6 cellular contexts compared by ENCODE assay signal in the genomic region with DNA sequence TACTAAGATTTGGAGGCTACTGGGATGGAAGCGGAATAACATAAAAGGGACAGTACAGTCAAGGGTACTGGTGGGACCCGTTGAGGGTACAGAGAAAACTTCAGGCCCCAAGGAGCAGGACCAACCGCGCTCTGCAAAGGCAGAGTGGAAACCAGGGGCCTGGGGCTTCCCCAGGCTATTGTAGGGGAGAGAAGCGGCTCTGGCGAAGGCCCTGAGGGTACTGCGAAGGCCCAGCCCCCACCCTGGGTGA. TPM values are rescaled to one million over a fixed set of nuclear protein-coding genes. Genes with fewer than 3 reads are reported as not detected.
DNase-seq lines count a peak whose midpoint lies in the region; ATAC-seq and TF ChIP-seq lines count a peak whose summit lies in the region.

No MANE protein-coding gene starts in this region.

- no peaks in the 10 kb centered on the region for H3K27me3 ChIP-seq in foreskin keratinocyte
- H3K27me3 ChIP-seq in subcutaneous abdominal adipose tissue (ENCODE audit: control insufficient read depth in 5 of 5, insufficient read depth in 4 of 5, low read length in 5 of 5) = no peaks in the 10 kb centered on the region

- no peak for TF ChIP-seq CTCF in foreskin keratinocyte (conservative IDR thresholded peaks at IDR 0.05)

- no peaks in the 10 kb centered on the region for H3K9me3 Mint-ChIP-seq in T-helper 1 cell treated with Interleukin-12 subunit alpha and Interleukin-12 subunit beta and Interleukin-4 antibody, amounts not matched to agents 30 μg/mL and 1 μg/mL, for 36 hours

- H3K36me3 ChIP-seq in subcutaneous abdominal adipose tissue (ENCODE audit: control insufficient read depth in 5 of 5, insufficient read depth in 5 of 5, low read length in 5 of 5) = peaks cover 0 to 18% (median 10%) of the 10 kb centered on the region in 5 donors

- H3K9me3 ChIP-seq in subcutaneous abdominal adipose tissue (ENCODE audit: control insufficient read depth in 5 of 5, low read length in 5 of 5) = no peaks in the 10 kb centered on the region

- peak overlapping the region; percentile 35 for H3K27ac ChIP-seq in foreskin keratinocyte
- peak overlapping the region; percentile 48 for H3K27ac ChIP-seq in subcutaneous abdominal adipose tissue (ENCODE audit: low read depth, low read length)

- H3K9ac ChIP-seq in subcutaneous abdominal adipose tissue (ENCODE audit: low read length in 5 of 5) = peak overlapping the region in 3 of 5 donors; percentile 31 to 43 (median 37)

- no peaks in the 10 kb centered on the region for H3K36me3 Mint-ChIP-seq in T-helper 1 cell treated with Interleukin-12 subunit alpha and Interleukin-12 subunit beta and Interleukin-4 antibody, amounts not matched to agents 30 μg/mL and 1 μg/mL, for 36 hours (ENCODE audit: low read depth)

- peak overlapping the region; percentile 81 for H3K4me3 Mint-ChIP-seq in T-helper 1 cell treated with Interleukin-12 subunit alpha and Interleukin-12 subunit beta and Interleukin-4 antibody, amounts not matched to agents 30 μg/mL and 1 μg/mL, for 36 hours

- H3K4me1 ChIP-seq in foreskin keratinocyte (peaks cover 11% of the 10 kb centered on the region), subcutaneous abdominal adipose tissue (ENCODE audit: control insufficient read depth in 5 of 5, insufficient read depth in 5 of 5, low read length in 5 of 5) (peaks cover 5 to 35% (median 30%) of the 10 kb centered on the region in 5 donors)

- peak overlapping the region; percentile 55 for H3K27ac Mint-ChIP-seq in T-helper 1 cell treated with Interleukin-12 subunit alpha and Interleukin-12 subunit beta and Interleukin-4 antibody, amounts not matched to agents 30 μg/mL and 1 μg/mL, for 36 hours

- H3K4me1 Mint-ChIP-seq in T-helper 1 cell treated with Interleukin-12 subunit alpha and Interleukin-12 subunit beta and Interleukin-4 antibody, amounts not matched to agents 30 μg/mL and 1 μg/mL, for 36 hours (ENCODE audit: low read depth) = peaks cover 16% of the 10 kb centered on the region

- ATAC-seq in foreskin keratinocyte (no peak), GM19035 (IDR thresholded peaks at IDR 0.05; ENCODE audit: unreplicated experiment) (no peak)

- no peak for DNase-seq in T-helper 1 cell
- no peak for DNase-seq in foreskin keratinocyte
- DNase-seq in dedifferentiated amniotic fluid mesenchymal stem cell (ENCODE audit: extremely low spot score) = no peak

- H3K27me3 Mint-ChIP-seq in T-helper 1 cell treated with Interleukin-12 subunit alpha and Interleukin-12 subunit beta and Interleukin-4 antibody, amounts not matched to agents 30 μg/mL and 1 μg/mL, for 36 hours (ENCODE audit: low read depth) = no peaks in the 10 kb centered on the region

- H3K4me3 ChIP-seq in subcutaneous abdominal adipose tissue (ENCODE audit: low read depth in 1 of 5, low read length in 5 of 5) = peak overlapping the region in 4 of 5 donors; percentile 45 to 75 (median 66)

RNA-seq across cellular contexts. Expression of gene TPM2, which starts 0.4 kb away (rescaled TPM):
- 228 and 265 TPM in 2 replicates for total RNA-seq in foreskin keratinocyte
- 318 and 334 TPM in 2 replicates for polyA plus RNA-seq in foreskin keratinocyte

RNA-seq across cellular contexts. Expression of gene CA9, which starts 15.5 kb away (rescaled TPM):
- total RNA-seq in foreskin keratinocyte = 0.21 and 0.27 TPM in 2 replicates
- 0.15 and 0.19 TPM in 2 replicates for polyA plus RNA-seq in foreskin keratinocyte

RNA-seq across cellular contexts. Expression of gene ARHGEF39, which starts 24.3 kb away (rescaled TPM):
- 4.0 and 4.8 TPM in 2 replicates for total RNA-seq in foreskin keratinocyte
- polyA plus RNA-seq in foreskin keratinocyte = 4.9 and 5.7 TPM in 2 replicates

RNA-seq across cellular contexts. Expression of gene CCDC107, which starts 31.2 kb away (rescaled TPM):
- 12.0 and 13.5 TPM in 2 replicates for total RNA-seq in foreskin keratinocyte
- 26.3 and 27.2 TPM in 2 replicates for polyA plus RNA-seq in foreskin keratinocyte

RNA-seq across cellular contexts. Expression of gene RMRP, which starts 31.5 kb away (rescaled TPM):
- 3,234 and 3,953 TPM in 2 replicates for total RNA-seq in foreskin keratinocyte
- polyA plus RNA-seq in foreskin keratinocyte = 2.0 TPM in 1 of 2 replicates, not detected in the other
